1 cellular context compared by ENCODE assay signal in genomic region chr7:24229481-24230226, GRCh38.
TF ChIP-seq lines count a peak whose summit lies in the region.

No MANE protein-coding gene starts in this region.

TF ChIP-seq in HepG2, 621 proteins besides CTCF, POLR2A, EP300 and RAD21:
- TF ChIP-seq AKNA (CRISPR knock-in tag; IDR thresholded peaks at IDR 0.05; ENCODE audit: borderline replicate concordance) (no peak), CREB1 (IDR thresholded peaks at IDR 0.05) (0 out of 2 replicates have a peak, but pooled peaks have one; percentile 2), CREB1 (CRISPR knock-in tag; IDR thresholded peaks at IDR 0.05) (no peak)
